Comparison of ENCODE assay signal across 16 cellular contexts in genomic region chr1:13892141-13892670, GRCh38.
DNase-seq lines count a peak whose midpoint lies in the region; ATAC-seq and TF ChIP-seq lines count a peak whose summit lies in the region.
"Had no signal": no experiment of that assay in that cellular context is flagged by ENCODE, and none has a peak within 500 bp of the region (broad histone marks: within the 10 kb centered on the region; RNA-seq: fewer than 3 reads in every experiment).

No MANE protein-coding gene starts in this region.

- POLR2A ChIA-PET in CD8-positive, alpha-beta memory T cell (lab: Charles Lee): no interaction called here

- no peak for TF ChIP-seq CTCF in coronary artery (IDR thresholded peaks at IDR 0.05)
- no peak for TF ChIP-seq CTCF in mesothelial cell of epicardium (IDR thresholded peaks at IDR 0.05; ENCODE audit: unreplicated experiment)

- no peak overlapping the region for H3K9ac ChIP-seq in subcutaneous abdominal adipose tissue (ENCODE audit: low read length in 5 of 5)

- H3K36me3 Mint-ChIP-seq in mesothelial cell of epicardium: no peaks in the 10 kb centered on the region
- H3K36me3 Mint-ChIP-seq in CD8-positive, alpha-beta memory T cell: peaks cover 0 to 4% (median 0%) of the 10 kb centered on the region in 3 donors
- H3K36me3 Mint-ChIP-seq in activated CD8-positive, alpha-beta memory T cell treated with anti-CD3 and anti-CD28 coated beads, Interleukin-2, amount 10 ng/mL, durations not matched to agents 7 days and 5 days: no peaks in the 10 kb centered on the region
- H3K36me3 Mint-ChIP-seq: naive thymus-derived CD4-positive, alpha-beta T cell had no signal

- H3K4me1 Mint-ChIP-seq in mesothelial cell of epicardium: peaks cover 9% of the 10 kb centered on the region
- H3K4me1 Mint-ChIP-seq in CD8-positive, alpha-beta memory T cell: peaks cover 0 to 9% (median 4%) of the 10 kb centered on the region in 3 donors
- H3K4me1 Mint-ChIP-seq in activated CD8-positive, alpha-beta memory T cell treated with anti-CD3 and anti-CD28 coated beads, Interleukin-2, amount 10 ng/mL, durations not matched to agents 7 days and 5 days: peaks cover 1% of the 10 kb centered on the region

- peaks cover 7% of the 10 kb centered on the region for H3K9me3 Mint-ChIP-seq in mesothelial cell of epicardium
- peaks cover 0 to 5% (median 3%) of the 10 kb centered on the region in 5 donors for H3K9me3 Mint-ChIP-seq in CD8-positive, alpha-beta memory T cell
- H3K9me3 Mint-ChIP-seq in activated CD8-positive, alpha-beta memory T cell treated with anti-CD3 and anti-CD28 coated beads, Interleukin-2, amount 10 ng/mL, durations not matched to agents 7 days and 5 days (ENCODE audit: low read depth): no peaks in the 10 kb centered on the region

- DNase-seq in DMS79 (lab: John Stamatoyannopoulos, UW) (peak; percentile 38), DMS79 treated with DMSO at 0.1 percent for 48 hours (lab: John Stamatoyannopoulos, UW) (no peak), coronary artery (ENCODE audit: low spot score) (no peak), mesothelial cell of epicardium (ENCODE audit: low spot score in 2 of 2, unreplicated experiment in 2 of 2) (no peak), substantia nigra (lab: John Stamatoyannopoulos, UW) (no peak)
- DNase-seq in CD8-positive, alpha-beta memory T cell: no peak
- DNase-seq in activated CD8-positive, alpha-beta memory T cell treated with anti-CD3 and anti-CD28 coated beads, Interleukin-2, amount 10 ng/mL, durations not matched to agents 7 days and 5 days: no peak
- DNase-seq: activated CD4-positive, alpha-beta T cell treated with anti-CD3 and anti-CD28 coated beads, Interleukin-2, amount 50 U/mL, for 48 hours; activated naive CD4-positive, alpha-beta T cell treated with anti-CD3 and anti-CD28 coated beads, Interleukin-2, amount 50 U/mL, for 16 hours; IMR-90; naive thymus-derived CD4-positive, alpha-beta T cell; NCI-H1694 had no signal

- peaks cover 41% of the 10 kb centered on the region for H3K27me3 Mint-ChIP-seq in mesothelial cell of epicardium (ENCODE audit: low read depth)
- peaks cover 32 to 37% of the 10 kb centered on the region in 2 donors for H3K27me3 Mint-ChIP-seq in CD8-positive, alpha-beta memory T cell
- H3K27me3 Mint-ChIP-seq in activated CD8-positive, alpha-beta memory T cell treated with anti-CD3 and anti-CD28 coated beads, Interleukin-2, amount 10 ng/mL, durations not matched to agents 7 days and 5 days: peaks cover 44% of the 10 kb centered on the region

- H3K27ac Mint-ChIP-seq in mesothelial cell of epicardium: no peak overlapping the region
- no peak overlapping the region for H3K27ac Mint-ChIP-seq in CD8-positive, alpha-beta memory T cell
- no peak overlapping the region for H3K27ac Mint-ChIP-seq in activated CD8-positive, alpha-beta memory T cell treated with anti-CD3 and anti-CD28 coated beads, Interleukin-2, amount 10 ng/mL, durations not matched to agents 7 days and 5 days
- H3K27ac Mint-ChIP-seq: naive thymus-derived CD4-positive, alpha-beta T cell had no signal

- CTCF ChIA-PET in CD8-positive, alpha-beta memory T cell (lab: Charles Lee): no interaction called here
- CTCF ChIA-PET in activated CD8-positive, alpha-beta memory T cell treated with anti-CD3 and anti-CD28 coated beads, Interleukin-2, amount 10 ng/mL, durations not matched to agents 7 days and 5 days (lab: Charles Lee): no interaction called here

- peak overlapping the region; percentile 54 for H3K4me3 Mint-ChIP-seq in mesothelial cell of epicardium
- H3K4me3 Mint-ChIP-seq in CD8-positive, alpha-beta memory T cell: no peak overlapping the region
- H3K4me3 Mint-ChIP-seq in activated CD8-positive, alpha-beta memory T cell treated with anti-CD3 and anti-CD28 coated beads, Interleukin-2, amount 10 ng/mL, durations not matched to agents 7 days and 5 days: no peak overlapping the region

- H3K27me3 ChIP-seq in subcutaneous abdominal adipose tissue (ENCODE audit: control insufficient read depth in 5 of 5, insufficient read depth in 4 of 5, low read length in 5 of 5): peaks cover 19 to 47% (median 44%) of the 10 kb centered on the region in 5 donors
- H3K27me3 ChIP-seq in CD8-positive, alpha-beta memory T cell (ENCODE audit: insufficient read depth, low read length, poor library complexity, severe bottlenecking): peaks cover 41% of the 10 kb centered on the region

- H3K27ac ChIP-seq in coronary artery (no peak overlapping the region), subcutaneous abdominal adipose tissue (ENCODE audit: low read depth, low read length) (no peak overlapping the region), substantia nigra (ENCODE audit: low read depth, low read length, poor library complexity, severe bottlenecking) (no peak overlapping the region)
- no peak overlapping the region for H3K27ac ChIP-seq in CD8-positive, alpha-beta memory T cell (ENCODE audit: low read depth, low read length)
- H3K27ac ChIP-seq: 22Rv1 had no signal

- ATAC-seq in activated CD8-positive, alpha-beta memory T cell treated with anti-CD3 and anti-CD28 coated beads, Interleukin-2, amount 10 ng/mL, durations not matched to agents 7 days and 5 days: no peak
- ATAC-seq: GM12878; HCT116; naive thymus-derived CD4-positive, alpha-beta T cell had no signal

- peaks cover 2 to 14% (median 11%) of the 10 kb centered on the region in 5 donors for H3K4me1 ChIP-seq in subcutaneous abdominal adipose tissue (ENCODE audit: control insufficient read depth in 5 of 5, insufficient read depth in 5 of 5, low read length in 5 of 5)
- H3K4me1 ChIP-seq in CD8-positive, alpha-beta memory T cell (ENCODE audit: insufficient read depth, low read length): no peaks in the 10 kb centered on the region

- peak overlapping the region; percentile 70 for H3K4me3 ChIP-seq in coronary artery
- H3K4me3 ChIP-seq in subcutaneous abdominal adipose tissue (ENCODE audit: low read depth in 1 of 5, low read length in 5 of 5): peak overlapping the region; percentile 36 to 66 (median 60)
- H3K4me3 ChIP-seq in CD8-positive, alpha-beta memory T cell (ENCODE audit: low read length): no peak overlapping the region
- H3K4me3 ChIP-seq: GM12878 had no signal

- peaks cover 3 to 8% (median 6%) of the 10 kb centered on the region in 5 donors for H3K9me3 ChIP-seq in subcutaneous abdominal adipose tissue (ENCODE audit: control insufficient read depth in 5 of 5, low read length in 5 of 5)
- no peaks in the 10 kb centered on the region for H3K9me3 ChIP-seq in CD8-positive, alpha-beta memory T cell (ENCODE audit: low read length)

- H3K36me3 ChIP-seq in subcutaneous abdominal adipose tissue (ENCODE audit: control insufficient read depth in 5 of 5, insufficient read depth in 5 of 5, low read length in 5 of 5): no peaks in the 10 kb centered on the region
- no peaks in the 10 kb centered on the region for H3K36me3 ChIP-seq in CD8-positive, alpha-beta memory T cell (ENCODE audit: insufficient read depth, low read length)
